In genomic region chr6:57316581-57317059, GRCh38 we compare ENCODE assay signal across 1 cellular context.
TF ChIP-seq lines count a peak whose summit lies in the region.

No MANE protein-coding gene starts in this region.

TF ChIP-seq in IMR-90, 13 proteins besides CTCF, POLR2A, EP300 and RAD21:
- TF ChIP-seq CHD1 (IDR thresholded peaks at IDR 0.05; ENCODE audit: low read depth, low read length) (0 out of 2 replicates have a peak, but pooled peaks have one; percentile 67), SMC3 (IDR thresholded peaks at IDR 0.05; ENCODE audit: low read depth, low read length) (peak; percentile 95), USF2 (IDR thresholded peaks at IDR 0.05; ENCODE audit: low read depth, low read length) (no peak), MXI1 (IDR thresholded peaks at IDR 0.05; ENCODE audit: borderline replicate concordance, low read depth, low read length) (peak; percentile 83), RFX5 (IDR thresholded peaks at IDR 0.05; ENCODE audit: low read depth, low read length) (no peak)
